ENCODE assay signal across 14 cellular contexts in the genomic region with DNA sequence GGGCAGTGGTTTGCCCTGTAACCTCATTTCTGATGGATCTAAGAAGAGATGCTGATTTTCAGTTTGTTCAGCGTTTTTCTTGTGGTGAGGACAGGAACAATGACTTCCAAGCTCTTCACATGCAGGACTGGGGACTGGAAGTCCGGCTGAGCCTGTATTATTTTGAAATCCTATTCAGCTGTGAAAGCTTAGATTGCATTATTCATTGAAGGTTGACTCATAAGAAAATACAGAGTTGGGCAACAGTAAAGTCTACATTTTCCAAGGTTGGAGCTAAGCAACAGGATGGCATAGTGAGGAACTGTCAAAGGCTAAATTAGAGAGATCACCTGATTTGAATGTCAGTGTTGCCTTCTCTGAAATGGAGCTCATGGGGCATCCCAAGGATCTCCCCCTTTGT.
A peak's percentile ranks its signal among the peaks of the same experiment; 100 is the strongest.
DNase-seq lines count a peak whose midpoint lies in the region; ATAC-seq and TF ChIP-seq lines count a peak whose summit lies in the region.
"Had no signal": no experiment of that assay in that cellular context is flagged by ENCODE, and none has a peak within 500 bp of the region (broad histone marks: within the 10 kb centered on the region; RNA-seq: fewer than 3 reads in every experiment).

No MANE protein-coding gene starts in this region.

- H3K27me3 ChIP-seq in left lung (no peaks in the 10 kb centered on the region), dorsolateral prefrontal cortex (no peaks in the 10 kb centered on the region)
- H3K27me3 ChIP-seq: BLaER1 had no signal

- no peaks in the 10 kb centered on the region for H3K9me3 Mint-ChIP-seq in brain
- H3K9me3 Mint-ChIP-seq: natural killer cell treated with Interleukin-12 subunit alpha and Interleukin-12 subunit beta and Interleukin-15 and Interleukin-18, amount 100 ng/mL, for 72 hours had no signal

- intact Hi-C loops in left lung (cut with DNase I): no loop called here
- intact Hi-C loops in dorsolateral prefrontal cortex (cut with DNase I): no loop called here

- H3K36me3 Mint-ChIP-seq in brain: no peaks in the 10 kb centered on the region
- H3K36me3 Mint-ChIP-seq in T-helper 17 cell (ENCODE audit: low read depth): peaks cover 2% of the 10 kb centered on the region
- H3K36me3 Mint-ChIP-seq: natural killer cell treated with Interleukin-12 subunit alpha and Interleukin-12 subunit beta and Interleukin-15 and Interleukin-18, amount 100 ng/mL, for 72 hours had no signal

- H3K36me3 ChIP-seq in left lung: no peaks in the 10 kb centered on the region
- H3K36me3 ChIP-seq: BLaER1, HAP-1 had no signal

- DNase-seq in AG04449 (ENCODE audit: low read depth, low spot score): no peak
- peak; percentile 92 for DNase-seq in HS-5 (ENCODE audit: low read depth)
- DNase-seq in left lung: no peak
- no peak for DNase-seq in foreskin melanocyte
- DNase-seq in T-helper 17 cell: no peak
- DNase-seq in dorsolateral prefrontal cortex: no peak
- DNase-seq: activated T-cell treated with anti-CD3 and anti-CD28 coated beads, Interleukin-2, amount 50 U/mL, for 48 hours; cerebellar nuclear complex; NCI-H1105 had no signal

- H3K4me3 ChIP-seq in AG04449 (ENCODE audit: low read depth, low read length) (peak overlapping the region; percentile 37), left lung (no peak overlapping the region), dorsolateral prefrontal cortex (no peak overlapping the region)
- H3K4me3 ChIP-seq: BLaER1, HAP-1 had no signal

- POLR2A ChIA-PET in AG04449 (lab: Yijun Ruan, JAX): interaction anchor here (2.4 kb wide), 1 partner anchor 17 kb away, joined by 23 read pairs; no protein-coding TSS in a partner anchor

- H3K4me1 Mint-ChIP-seq in brain (peaks cover 51% of the 10 kb centered on the region), T-helper 17 cell (no peaks in the 10 kb centered on the region)

- peak overlapping the region in 4 of 5 experiments; percentile 32 to 77 (median 57) for H3K27ac Mint-ChIP-seq in brain
- no peak overlapping the region for H3K27ac Mint-ChIP-seq in T-helper 17 cell
- H3K27ac Mint-ChIP-seq: natural killer cell treated with Interleukin-12 subunit alpha and Interleukin-12 subunit beta and Interleukin-15 and Interleukin-18, amount 100 ng/mL, for 72 hours had no signal

- H3K27me3 Mint-ChIP-seq in brain (peaks cover 3% of the 10 kb centered on the region), T-helper 17 cell (peaks cover 7% of the 10 kb centered on the region)
- H3K27me3 Mint-ChIP-seq: natural killer cell treated with Interleukin-12 subunit alpha and Interleukin-12 subunit beta and Interleukin-15 and Interleukin-18, amount 100 ng/mL, for 72 hours had no signal

- peak; percentile 38 for ATAC-seq in left lung
- ATAC-seq in HG03378 (IDR thresholded peaks at IDR 0.05; ENCODE audit: unreplicated experiment): no peak
- no peak for ATAC-seq in T-helper 17 cell
- ATAC-seq: natural killer cell treated with Interleukin-12 subunit alpha and Interleukin-12 subunit beta and Interleukin-15 and Interleukin-18, amount 100 ng/mL, for 72 hours had no signal

- no peak overlapping the region for H3K4me3 Mint-ChIP-seq in brain
- H3K4me3 Mint-ChIP-seq in T-helper 17 cell: no peak overlapping the region
- H3K4me3 Mint-ChIP-seq: natural killer cell treated with Interleukin-12 subunit alpha and Interleukin-12 subunit beta and Interleukin-15 and Interleukin-18, amount 100 ng/mL, for 72 hours had no signal

- TF ChIP-seq CTCF in AG04449 (IDR thresholded peaks at IDR 0.05; ENCODE audit: insufficient read depth, low read length, missing control alignments): no peak
- TF ChIP-seq CTCF in brain (conservative IDR thresholded peaks at IDR 0.05): no peak
- TF ChIP-seq CTCF in left lung (IDR thresholded peaks at IDR 0.05): no peak
- no peak for TF ChIP-seq CTCF in dorsolateral prefrontal cortex (IDR thresholded peaks at IDR 0.05 in 54 of 56, conservative IDR thresholded peaks at IDR 0.05 in 2 of 56; ENCODE audit: low read depth in 1 of 56, partially characterized antibody in 56 of 56)

- peaks cover 5 to 14% of the 10 kb centered on the region in 2 donors for H3K4me1 ChIP-seq in left lung
- H3K4me1 ChIP-seq: HAP-1 had no signal

- CTCF ChIA-PET in AG04449 (lab: Yijun Ruan, JAX): interaction anchor here (1.1 to 1.2 kb wide), 4 partner anchors 17 to 403 kb away, joined by 3 to 8 read pairs (median 4); no protein-coding TSS in a partner anchor

- H3K27ac ChIP-seq in left lung (peak overlapping the region; percentile 24 to 28), dorsolateral prefrontal cortex (no peak overlapping the region)
- H3K27ac ChIP-seq: BLaER1 had no signal

- H3K9me3 ChIP-seq in left lung: no peaks in the 10 kb centered on the region
- no peaks in the 10 kb centered on the region for H3K9me3 ChIP-seq in T-helper 17 cell (ENCODE audit: control insufficient read depth, low read length, poor library complexity, severe bottlenecking)
- H3K9me3 ChIP-seq: BLaER1, HAP-1 had no signal

Comparison
In these comparisons a context has a peak if more than half of its experiments do, and no peak if none do; other contexts are left out.
1. H3K27ac ChIP-seq: peak in left lung (2 of 2); none in dorsolateral prefrontal cortex (0 of 59).